In genomic region chr6:149431905-149432775, GRCh38 we compare ENCODE assay signal across 8 cellular contexts. TPM values are rescaled to one million over a fixed set of nuclear protein-coding genes. Genes with fewer than 3 reads are reported as not detected.
DNase-seq lines count a peak whose midpoint lies in the region; ATAC-seq and TF ChIP-seq lines count a peak whose summit lies in the region.

No MANE protein-coding gene starts in this region.

- no peak overlapping the region for H3K27ac ChIP-seq in CD4-positive, CD25-positive, alpha-beta regulatory T cell (ENCODE audit: insufficient read depth, low read length, poor library complexity, severe bottlenecking)

- peak overlapping the region in 2 of 4 donors; percentile 78 to 84 for H3K4me3 Mint-ChIP-seq in CD4-positive, CD25-positive, alpha-beta regulatory T cell
- peak overlapping the region; percentile 28 for H3K4me3 Mint-ChIP-seq in activated CD8-positive, alpha-beta T cell treated with anti-CD3 and anti-CD28 coated beads for 36 hours
- H3K4me3 Mint-ChIP-seq in effector memory CD8-positive, alpha-beta T cell = peak overlapping the region in 1 of 2 donors; percentile 53

- peak overlapping the region; percentile 52 to 94 (median 76) for H3K27ac Mint-ChIP-seq in CD4-positive, CD25-positive, alpha-beta regulatory T cell
- H3K27ac Mint-ChIP-seq in activated CD8-positive, alpha-beta T cell treated with anti-CD3 and anti-CD28 coated beads for 36 hours = peak overlapping the region; percentile 77
- no peak overlapping the region for H3K27ac Mint-ChIP-seq in effector memory CD8-positive, alpha-beta T cell

- H3K9me3 ChIP-seq in CD4-positive, CD25-positive, alpha-beta regulatory T cell (ENCODE audit: control insufficient read depth in 2 of 2, low read length in 2 of 2) = no peaks in the 10 kb centered on the region

- no peaks in the 10 kb centered on the region for H3K36me3 Mint-ChIP-seq in CD4-positive, CD25-positive, alpha-beta regulatory T cell
- no peaks in the 10 kb centered on the region for H3K36me3 Mint-ChIP-seq in activated CD8-positive, alpha-beta T cell treated with anti-CD3 and anti-CD28 coated beads for 36 hours (ENCODE audit: low read depth)
- no peaks in the 10 kb centered on the region for H3K36me3 Mint-ChIP-seq in effector memory CD8-positive, alpha-beta T cell (ENCODE audit: insufficient read depth)

- POLR2A ChIA-PET in activated CD8-positive, alpha-beta T cell treated with anti-CD3 and anti-CD28 coated beads for 36 hours (lab: Charles Lee) = interaction anchor here (0.6 to 1.3 kb wide), 9 partner anchors 19 to 405 kb away, joined by 3 to 4 read pairs (median 3); no protein-coding TSS in a partner anchor

- no peaks in the 10 kb centered on the region for H3K36me3 ChIP-seq in CD4-positive, CD25-positive, alpha-beta regulatory T cell (ENCODE audit: control insufficient read depth, insufficient read depth, low read length)

- H3K4me1 Mint-ChIP-seq in CD4-positive, CD25-positive, alpha-beta regulatory T cell = peaks cover 2 to 11% (median 7%) of the 10 kb centered on the region in 4 donors
- peaks cover 6% of the 10 kb centered on the region for H3K4me1 Mint-ChIP-seq in activated CD8-positive, alpha-beta T cell treated with anti-CD3 and anti-CD28 coated beads for 36 hours (ENCODE audit: low read depth)
- peaks cover 4% of the 10 kb centered on the region in 2 donors for H3K4me1 Mint-ChIP-seq in effector memory CD8-positive, alpha-beta T cell (ENCODE audit: low read depth in 2 of 2)

- CTCF ChIA-PET in activated CD8-positive, alpha-beta T cell treated with anti-CD3 and anti-CD28 coated beads for 36 hours (lab: Charles Lee) = interaction anchor here (0.6 to 9.5 kb wide), 86 partner anchors 10 to 712 kb away, joined by 3 to 180 read pairs (median 5); partner anchors contain the start of gene ZC3H12D

- intact Hi-C loops in activated CD8-positive, alpha-beta T cell treated with anti-CD3 and anti-CD28 coated beads for 36 hours (cut with micrococcal nuclease) = loop anchor here (1.0 kb wide), 2 partner anchors 350 to 403 kb away; no protein-coding TSS in a partner anchor

- H3K4me1 ChIP-seq in CD4-positive, CD25-positive, alpha-beta regulatory T cell (ENCODE audit: control insufficient read depth, insufficient read depth, low read length, poor library complexity, severe bottlenecking) = peaks cover 7% of the 10 kb centered on the region

- TF ChIP-seq CTCF in activated CD8-positive, alpha-beta T cell treated with anti-CD3 and anti-CD28 coated beads for 36 hours (IDR thresholded peaks at IDR 0.05) = peak; percentile 95

- H3K4me3 ChIP-seq in CD4-positive, CD25-positive, alpha-beta regulatory T cell (ENCODE audit: low read depth, low read length) = peak overlapping the region; percentile 68

- no peaks in the 10 kb centered on the region for H3K9me3 Mint-ChIP-seq in CD4-positive, CD25-positive, alpha-beta regulatory T cell
- H3K9me3 Mint-ChIP-seq in activated CD8-positive, alpha-beta T cell treated with anti-CD3 and anti-CD28 coated beads for 36 hours = no peaks in the 10 kb centered on the region
- no peaks in the 10 kb centered on the region for H3K9me3 Mint-ChIP-seq in effector memory CD8-positive, alpha-beta T cell

- no peaks in the 10 kb centered on the region for H3K27me3 ChIP-seq in CD4-positive, CD25-positive, alpha-beta regulatory T cell (ENCODE audit: control insufficient read depth, insufficient read depth, low read length)

- peak; percentile 80 to 89 (median 81) for DNase-seq in CD4-positive, CD25-positive, alpha-beta regulatory T cell
- peak; percentile 91 for DNase-seq in HK-2 (ENCODE audit: unreplicated experiment)
- peak; percentile 95 for DNase-seq in NCI-H82 (lab: John Stamatoyannopoulos, UW)
- peak; percentile 96 for DNase-seq in activated CD8-positive, alpha-beta T cell treated with anti-CD3 and anti-CD28 coated beads for 36 hours
- peak; percentile 87 to 90 (median 87) for DNase-seq in effector memory CD8-positive, alpha-beta T cell
- DNase-seq in midbrain (lab: John Stamatoyannopoulos, UW) = peak; percentile 88
- DNase-seq in stimulated activated CD8-positive, alpha-beta memory T cell treated with anti-CD3 and anti-CD28 coated beads, Interleukin-2, amount 100 ng/mL, for 1 hour (ENCODE audit: low read depth in 2 of 2) = peak; percentile 73 to 81

- ATAC-seq in CD4-positive, CD25-positive, alpha-beta regulatory T cell (ENCODE audit: low read depth in 2 of 2) = peak; percentile 81 to 82
- peak; percentile 81 for ATAC-seq in GM19328 (IDR thresholded peaks at IDR 0.05; ENCODE audit: unreplicated experiment)
- ATAC-seq in activated CD8-positive, alpha-beta T cell treated with anti-CD3 and anti-CD28 coated beads for 36 hours = peak; percentile 97
- peak; percentile 94 for ATAC-seq in effector memory CD8-positive, alpha-beta T cell (replicated peaks)

- H3K27me3 Mint-ChIP-seq in CD4-positive, CD25-positive, alpha-beta regulatory T cell = no peaks in the 10 kb centered on the region
- no peaks in the 10 kb centered on the region for H3K27me3 Mint-ChIP-seq in activated CD8-positive, alpha-beta T cell treated with anti-CD3 and anti-CD28 coated beads for 36 hours
- no peaks in the 10 kb centered on the region for H3K27me3 Mint-ChIP-seq in effector memory CD8-positive, alpha-beta T cell

RNA-seq across cellular contexts. Expression of gene SUMO4, which starts 32.1 kb away (rescaled TPM):
- total RNA-seq in CD4-positive, CD25-positive, alpha-beta regulatory T cell = 9.0 TPM
- polyA plus RNA-seq in CD4-positive, CD25-positive, alpha-beta regulatory T cell = 1 to 10 TPM in 2 of 4 donors, under 1 TPM in 2; 0.38 to 1.6 (median 0.93) TPM
- total RNA-seq in activated CD8-positive, alpha-beta T cell treated with anti-CD3 and anti-CD28 coated beads for 36 hours = 1 to 10 TPM; 3.7 to 4.7 TPM

RNA-seq across cellular contexts. Expression of gene ZC3H12D, which starts 52.7 kb away (rescaled TPM):
- total RNA-seq in CD4-positive, CD25-positive, alpha-beta regulatory T cell = 251 TPM
- polyA plus RNA-seq in CD4-positive, CD25-positive, alpha-beta regulatory T cell = 10 to 100 TPM in 1 of 4 donors, 1 to 10 TPM in 3; 7.1 to 10.3 (median 8.7) TPM
- total RNA-seq in activated CD8-positive, alpha-beta T cell treated with anti-CD3 and anti-CD28 coated beads for 36 hours = 10 to 100 TPM; 37.7 to 39.0 TPM

Comparison
In these comparisons a context has a peak if more than half of its experiments do, and no peak if none do; other contexts are left out.
1. H3K27ac Mint-ChIP-seq: peak in CD4-positive, CD25-positive, alpha-beta regulatory T cell (3 of 3) and activated CD8-positive, alpha-beta T cell treated with anti-CD3 and anti-CD28 coated beads for 36 hours (single experiment); none in effector memory CD8-positive, alpha-beta T cell (0 of 2).
2. Peak in every context shown above with its lines, with median percentiles within 50 percentile points of each other: ATAC-seq and DNase-seq.